ENCODE assay signal across 8 cellular contexts in genomic region chr12:57888407-57889157, GRCh38. TPM values are rescaled to one million over a fixed set of nuclear protein-coding genes. Genes with fewer than 3 reads are reported as not detected.
DNase-seq lines count a peak whose midpoint lies in the region; ATAC-seq and TF ChIP-seq lines count a peak whose summit lies in the region.

No MANE protein-coding gene starts in this region.

- TF ChIP-seq EP300 in neural cell (conservative IDR thresholded peaks at IDR 0.05; ENCODE audit: poor library complexity, severe bottlenecking): no peak

- TF ChIP-seq CTCF in neural cell (IDR thresholded peaks at IDR 0.05; ENCODE audit: poor library complexity, severe bottlenecking): no peak

- peak; percentile 78 to 91 (median 83) for ATAC-seq in T-cell (replicated peaks in 1 of 4)
- ATAC-seq in HG03025 (IDR thresholded peaks at IDR 0.05; ENCODE audit: low FRiP score, unreplicated experiment): no peak
- no peak for ATAC-seq in GM18861 (IDR thresholded peaks at IDR 0.05; ENCODE audit: unreplicated experiment)

- no peaks in the 10 kb centered on the region for H3K9me3 ChIP-seq in esophagus (ENCODE audit: control insufficient read depth in 2 of 2, insufficient read depth in 1 of 2, low read depth in 1 of 2, low read length in 1 of 2)
- H3K9me3 ChIP-seq in neural cell (ENCODE audit: low read length): no peaks in the 10 kb centered on the region

- H3K36me3 Mint-ChIP-seq in T-cell: peaks cover 4% of the 10 kb centered on the region

- no peaks in the 10 kb centered on the region for H4K20me1 ChIP-seq in neural cell (ENCODE audit: insufficient read depth)

- DNase-seq in COLO829 (ENCODE audit: low spot score) (peak; percentile 74), NCI-H1092 treated with DMSO at 0.1 percent for 48 hours (lab: John Stamatoyannopoulos, UW) (peak; percentile 80), T-cell (peak in 13 of 34 experiments; percentile 13 to 41 (median 19)), mesenteric fat pad (ENCODE audit: low spot score) (no peak)

- CTCF ChIA-PET in T-cell (lab: Charles Lee): interaction anchor here in 1 of 2 donors (0.9 kb wide), 2 partner anchors 16 to 45 kb away, joined by 6 to 7 read pairs; no protein-coding TSS in a partner anchor

- POLR2A ChIA-PET in T-cell (lab: Charles Lee): no interaction called here

- no peak overlapping the region for H3K4me3 Mint-ChIP-seq in T-cell

- H3K9me2 ChIP-seq in neural cell (ENCODE audit: insufficient read depth, low read length): no peaks in the 10 kb centered on the region

- H3K27ac ChIP-seq in esophagus (ENCODE audit: low read depth in 2 of 2, low read length in 1 of 2): peak overlapping the region; percentile 88 to 96
- no peak overlapping the region for H3K27ac ChIP-seq in neural cell (ENCODE audit: low read length)

- peaks cover 3 to 22% of the 10 kb centered on the region in 2 donors for H3K4me1 ChIP-seq in esophagus (ENCODE audit: control insufficient read depth in 2 of 2, insufficient read depth in 2 of 2, low read length in 1 of 2)

- WGBS in esophagus, 2 donors: 21 to 30% methylated on average over 15 of the region's 15 CpGs

- peak overlapping the region; percentile 78 to 81 for H3K27ac Mint-ChIP-seq in T-cell

- no peak overlapping the region for H3K4me2 ChIP-seq in neural cell (ENCODE audit: low read length)

- peak overlapping the region; percentile 45 for H3K9ac ChIP-seq in neural cell (ENCODE audit: low read length)

- no peaks in the 10 kb centered on the region for H3K27me3 Mint-ChIP-seq in T-cell

- TF ChIP-seq RAD21 in neural cell (conservative IDR thresholded peaks at IDR 0.05): no peak

- H3K36me3 ChIP-seq in esophagus (ENCODE audit: control insufficient read depth in 2 of 2, insufficient read depth in 2 of 2, low read length in 1 of 2) (no peaks in the 10 kb centered on the region), neural cell (ENCODE audit: insufficient read depth, low read length) (no peaks in the 10 kb centered on the region)

- H3F3A ChIP-seq in neural cell (ENCODE audit: insufficient read depth, low read length, poor library complexity, severe bottlenecking): no peaks in the 10 kb centered on the region

- H2AFZ ChIP-seq in neural cell (ENCODE audit: low read depth, low read length): peak overlapping the region; percentile 66

- H3K4me3 ChIP-seq in esophagus (ENCODE audit: low read depth in 1 of 2, low read length in 2 of 2): no peak overlapping the region
- H3K4me3 ChIP-seq in neural cell (ENCODE audit: low read length): peak overlapping the region; percentile 10

- H3K27me3 ChIP-seq in esophagus (ENCODE audit: control insufficient read depth in 1 of 2, insufficient read depth in 2 of 2, low read length in 2 of 2) (no peaks in the 10 kb centered on the region), neural cell (ENCODE audit: insufficient read depth, low read depth, low read length) (no peaks in the 10 kb centered on the region)

- no peaks in the 10 kb centered on the region for H3K79me2 ChIP-seq in neural cell (replicated peaks; ENCODE audit: insufficient read depth, low read length)

- peaks cover 16 to 22% (median 20%) of the 10 kb centered on the region in 3 donors for H3K4me1 Mint-ChIP-seq in T-cell

- peaks cover 0 to 8% (median 4%) of the 10 kb centered on the region in 3 donors for H3K9me3 Mint-ChIP-seq in T-cell

TF ChIP-seq in neural cell, 6 proteins besides CTCF, POLR2A, EP300 and RAD21:
- TF ChIP-seq REST (IDR thresholded peaks at IDR 0.05; ENCODE audit: borderline replicate concordance): no peak
- TF ChIP-seq SMC3 (conservative IDR thresholded peaks at IDR 0.05; ENCODE audit: poor library complexity): no peak
- no peak for TF ChIP-seq MXI1 (conservative IDR thresholded peaks at IDR 0.05; ENCODE audit: poor library complexity, severe bottlenecking)
- TF ChIP-seq TAF1 (IDR thresholded peaks at IDR 0.05; ENCODE audit: low read depth): no peak
- peak; percentile 22 for TF ChIP-seq POLR2AphosphoS5 (IDR thresholded peaks at IDR 0.05)
- no peak for TF ChIP-seq EZH2 (IDR thresholded peaks at IDR 0.05; ENCODE audit: borderline replicate concordance, insufficient read depth, low read length, poor library complexity, severe bottlenecking)

RNA-seq across cellular contexts. Expression of gene CTDSP2, which starts 42.1 kb away (rescaled TPM):
- total RNA-seq in T-cell (100 to 1,000 TPM; 132 to 246 (median 234) TPM), mesenteric fat pad (156 TPM)
- polyA plus RNA-seq in esophagus (10 to 100 TPM; 22.4 to 34.7 TPM), neural cell (22.7 and 23.6 TPM in 2 replicates)
- polyA minus RNA-seq in neural cell: 26.3 and 27.7 TPM in 2 replicates

RNA-seq across cellular contexts. Expression of gene ATP23, which starts 52.8 kb away (rescaled TPM):
- total RNA-seq in T-cell (1 to 10 TPM; 3.1 to 9.7 (median 7.7) TPM), mesenteric fat pad (9.5 TPM)
- polyA plus RNA-seq in esophagus (10 to 100 TPM in 1 of 2 donors, 1 to 10 TPM in 1; 5.7 to 11.0 TPM), neural cell (5.7 and 13.3 TPM in 2 replicates)
- 3.2 and 4.3 TPM in 2 replicates for polyA minus RNA-seq in neural cell

Comparison
In these comparisons a context has a peak if more than half of its experiments do, and no peak if none do; other contexts are left out.
1. ATAC-seq: peak in T-cell (4 of 4); none in HG03025 (single experiment) and GM18861 (single experiment).